Comparison of ENCODE assay signal across 8 cellular contexts in genomic region chr20:47576516-47577033, GRCh38.
DNase-seq lines count a peak whose midpoint lies in the region; ATAC-seq and TF ChIP-seq lines count a peak whose summit lies in the region.

No MANE protein-coding gene starts in this region.

- H3K9ac ChIP-seq in duodenal mucosa (ENCODE audit: low read depth in 1 of 2, low read length in 2 of 2), result peak overlapping the region; percentile 4 to 27

- no peaks in the 10 kb centered on the region for H3K36me3 ChIP-seq in CD4-positive, alpha-beta memory T cell (ENCODE audit: insufficient read depth, low read length)
- H3K36me3 ChIP-seq in SJSA1 (no peaks in the 10 kb centered on the region), duodenal mucosa (ENCODE audit: control insufficient read depth in 1 of 2, insufficient read depth in 2 of 2, low read length in 2 of 2) (no peaks in the 10 kb centered on the region), tibial artery (peaks cover 3 to 4% (median 4%) of the 10 kb centered on the region in 3 donors)

- no peak overlapping the region for H3K4me3 ChIP-seq in CD4-positive, alpha-beta memory T cell (ENCODE audit: low read length in 2 of 2)
- H3K4me3 ChIP-seq in SJSA1 (no peak overlapping the region), duodenal mucosa (ENCODE audit: low read depth in 1 of 2, low read length in 2 of 2) (peak overlapping the region; percentile 35 to 38), tibial artery (no peak overlapping the region)

- peak overlapping the region; percentile 52 to 84 (median 67) for H3K27ac Mint-ChIP-seq in CD4-positive, alpha-beta memory T cell

- H3K36me3 Mint-ChIP-seq in CD4-positive, alpha-beta memory T cell, result peaks cover 6 to 12% of the 10 kb centered on the region in 2 donors

- no peak for DNase-seq in CD4-positive, alpha-beta memory T cell
- DNase-seq in M059J (ENCODE audit: low read depth), result peak; percentile 94
- DNase-seq in SJSA1 (ENCODE audit: low read depth in 1 of 2, low spot score in 2 of 2), result peak; percentile 54 to 65
- DNase-seq in lung microvascular endothelial cell (ENCODE audit: low read depth in 2 of 2), result peak; percentile 93 to 94
- peak; percentile 57 to 69 for DNase-seq in tibial artery
- DNase-seq in NCI-H446 treated with DMSO at 0.1 percent for 48 hours (lab: John Stamatoyannopoulos, UW), result no peak

- H3K27me3 ChIP-seq in CD4-positive, alpha-beta memory T cell (ENCODE audit: insufficient read depth, low read length), result no peaks in the 10 kb centered on the region
- H3K27me3 ChIP-seq in SJSA1 (replicated peaks), result no peaks in the 10 kb centered on the region
- H3K27me3 ChIP-seq in duodenal mucosa (ENCODE audit: control insufficient read depth in 1 of 2, insufficient read depth in 2 of 2, low read length in 2 of 2), result no peaks in the 10 kb centered on the region
- H3K27me3 ChIP-seq in tibial artery, result no peaks in the 10 kb centered on the region

- H3K9me3 ChIP-seq in CD4-positive, alpha-beta memory T cell (ENCODE audit: control insufficient read depth in 1 of 2, low read length in 2 of 2), result no peaks in the 10 kb centered on the region
- no peaks in the 10 kb centered on the region; the same call in 1 of the 2 replicates for H3K9me3 ChIP-seq in SJSA1 (replicated peaks)
- H3K9me3 ChIP-seq in duodenal mucosa (ENCODE audit: control insufficient read depth in 1 of 2, low read length in 2 of 2), result peaks cover under 1 to 2% of the 10 kb centered on the region in 2 donors
- peaks cover 0 to 7% (median 4%) of the 10 kb centered on the region in 3 donors for H3K9me3 ChIP-seq in tibial artery

- peak; percentile 57 for ATAC-seq in GM19328 (IDR thresholded peaks at IDR 0.05; ENCODE audit: unreplicated experiment)

- H3K9me3 Mint-ChIP-seq in CD4-positive, alpha-beta memory T cell, result peaks cover 0 to 5% (median 0%) of the 10 kb centered on the region in 8 donors

- CTCF ChIA-PET in CD4-positive, alpha-beta memory T cell (lab: Charles Lee; ENCODE audit: partially characterized antibody), result no interaction called here

- intact Hi-C loops in CD4-positive, alpha-beta memory T cell (cut with micrococcal nuclease), result no loop called here
- intact Hi-C loops in tibial artery (cut with DNase I; ENCODE audit: low total_unique reads), result no loop called here

- no peaks in the 10 kb centered on the region for H3K27me3 Mint-ChIP-seq in CD4-positive, alpha-beta memory T cell

- TF ChIP-seq CTCF in tibial artery (IDR thresholded peaks at IDR 0.05), result no peak

- H3K4me1 ChIP-seq in CD4-positive, alpha-beta memory T cell (ENCODE audit: insufficient read depth, low read length), result peaks cover 71% of the 10 kb centered on the region
- H3K4me1 ChIP-seq in SJSA1 (replicated peaks) (peaks cover 39% of the 10 kb centered on the region), duodenal mucosa (ENCODE audit: control insufficient read depth in 1 of 2, insufficient read depth in 2 of 2, low read length in 2 of 2) (peaks cover 23 to 38% of the 10 kb centered on the region in 2 donors), tibial artery (peaks cover 8 to 68% (median 35%) of the 10 kb centered on the region in 4 donors)

- peaks cover 57 to 94% (median 73%) of the 10 kb centered on the region in 4 donors for H3K4me1 Mint-ChIP-seq in CD4-positive, alpha-beta memory T cell

- peak overlapping the region in 7 of 8 donors; percentile 32 to 84 (median 59) for H3K4me3 Mint-ChIP-seq in CD4-positive, alpha-beta memory T cell

- H3K27ac ChIP-seq in CD4-positive, alpha-beta memory T cell (ENCODE audit: low read depth, low read length), result no peak overlapping the region
- H3K27ac ChIP-seq in SJSA1, result peak overlapping the region; percentile 5; the same call in 1 of the 2 replicates
- H3K27ac ChIP-seq in duodenal mucosa (ENCODE audit: low read depth, low read length), result no peak overlapping the region
- peak overlapping the region; percentile 22 to 55 for H3K27ac ChIP-seq in tibial artery

- POLR2A ChIA-PET in CD4-positive, alpha-beta memory T cell (lab: Charles Lee; ENCODE audit: partially characterized antibody), result interaction anchor here (0.7 to 1.2 kb wide), 2 partner anchors 74 to 75 kb away, joined by 3 to 4 read pairs; partner anchors contain the start of gene NCOA3

Comparison
In these comparisons a context has a peak if more than half of its experiments do, and no peak if none do; other contexts are left out.
1. DNase-seq: peak in M059J (single experiment), SJSA1 (2 of 2), lung microvascular endothelial cell (2 of 2) and tibial artery (2 of 2); none in CD4-positive, alpha-beta memory T cell (0 of 5) and NCI-H446 treated with DMSO at 0.1 percent for 48 hours (single experiment).
2. H3K27ac ChIP-seq: peak in SJSA1 (single experiment) and tibial artery (2 of 2); none in CD4-positive, alpha-beta memory T cell (single experiment) and duodenal mucosa (single experiment).
3. H3K4me3 ChIP-seq: peak in duodenal mucosa (2 of 2); none in CD4-positive, alpha-beta memory T cell (0 of 2), SJSA1 (single experiment) and tibial artery (0 of 2).